8 cellular contexts compared by ENCODE assay signal in genomic region chr2:161159829-161160225, GRCh38. TPM values are rescaled to one million over a fixed set of nuclear protein-coding genes. Genes with fewer than 3 reads are reported as not detected.
A peak's percentile ranks its signal among the peaks of the same experiment; 100 is the strongest.
DNase-seq lines count a peak whose midpoint lies in the region; ATAC-seq, FAIRE-seq and TF ChIP-seq lines count a peak whose summit lies in the region.

No MANE protein-coding gene starts in this region.

- H3K4me1 ChIP-seq in naive thymus-derived CD4-positive, alpha-beta T cell (ENCODE audit: control insufficient read depth in 2 of 2, insufficient read depth in 2 of 2, low read length in 2 of 2) = peaks cover 19 to 34% of the 10 kb centered on the region in 2 donors
- H3K4me1 ChIP-seq in small intestine (ENCODE audit: control insufficient read depth in 2 of 2, insufficient read depth in 1 of 2, low read depth in 1 of 2, low read length in 1 of 2) = no peaks in the 10 kb centered on the region

- H3K27me3 Mint-ChIP-seq in naive thymus-derived CD4-positive, alpha-beta T cell = no peaks in the 10 kb centered on the region

- no peaks in the 10 kb centered on the region for H3K9me3 ChIP-seq in naive thymus-derived CD4-positive, alpha-beta T cell (ENCODE audit: control insufficient read depth in 2 of 3, low read length in 3 of 3)
- no peaks in the 10 kb centered on the region for H3K9me3 ChIP-seq in small intestine (ENCODE audit: control insufficient read depth, low read depth)

- no peaks in the 10 kb centered on the region for H3K9me3 Mint-ChIP-seq in naive thymus-derived CD4-positive, alpha-beta T cell

- H3K36me3 ChIP-seq in naive thymus-derived CD4-positive, alpha-beta T cell (ENCODE audit: control insufficient read depth in 2 of 3, insufficient read depth in 3 of 3, low read length in 3 of 3) = peaks cover 0 to 12% (median 0%) of the 10 kb centered on the region in 3 experiments
- no peaks in the 10 kb centered on the region for H3K36me3 ChIP-seq in small intestine (ENCODE audit: control insufficient read depth in 2 of 2, insufficient read depth in 2 of 2, low read length in 2 of 2)

- peak overlapping the region; percentile 95 to 99 (median 98) for H3K27ac Mint-ChIP-seq in naive thymus-derived CD4-positive, alpha-beta T cell

- no peaks in the 10 kb centered on the region for H3K27me3 ChIP-seq in naive thymus-derived CD4-positive, alpha-beta T cell (ENCODE audit: control insufficient read depth in 2 of 2, insufficient read depth in 2 of 2, low read length in 2 of 2)
- H3K27me3 ChIP-seq in small intestine (ENCODE audit: control insufficient read depth in 2 of 2, insufficient read depth in 2 of 2, low read length in 2 of 2) = no peaks in the 10 kb centered on the region

- DNase-seq in astrocyte of the spinal cord (ENCODE audit: low read depth, low spot score) (no peak), small intestine (no peak), cerebellar nuclear complex (lab: John Stamatoyannopoulos, UW) (no peak), C1 segment of cervical spinal cord (lab: John Stamatoyannopoulos, UW) (no peak), cerebellum (ENCODE audit: low spot score) (no peak)
- no peak for DNase-seq in naive thymus-derived CD4-positive, alpha-beta T cell

- in situ Hi-C loops in astrocyte of the spinal cord (cut with HindIII; ENCODE audit: low sequenced_read_pairs) = no loop called here

- H3K36me3 Mint-ChIP-seq in naive thymus-derived CD4-positive, alpha-beta T cell = peaks cover 0 to 52% (median 6%) of the 10 kb centered on the region in 5 donors

- 1 to 4% (median 2%) methylated on average over 7 of the region's 7 CpGs for WGBS in small intestine, 3 donors

- H3K4me3 Mint-ChIP-seq in naive thymus-derived CD4-positive, alpha-beta T cell = peak overlapping the region; percentile 95 to 100 (median 98)

- intact Hi-C loops in naive thymus-derived CD4-positive, alpha-beta T cell (cut with micrococcal nuclease) = loop anchor here (1.0 to 10.0 kb wide), 18 partner anchors 15 to 1874 kb away; partner anchors contain the start of genes PSMD14 (in 2 of the 2), GCA (in 1 of the 2), LY75 (in 1 of the 2) and MARCHF7 (in 1 of the 2)

- peaks cover 18 to 61% (median 54%) of the 10 kb centered on the region in 7 donors for H3K4me1 Mint-ChIP-seq in naive thymus-derived CD4-positive, alpha-beta T cell

- POLR2A ChIA-PET in naive thymus-derived CD4-positive, alpha-beta T cell (lab: Charles Lee) = interaction anchor here (1.0 to 2.7 kb wide), 4 partner anchors 10 to 84 kb away, joined by 3 to 12 read pairs (median 6); no protein-coding TSS in a partner anchor

- H3K27ac ChIP-seq in naive thymus-derived CD4-positive, alpha-beta T cell (ENCODE audit: low read depth, low read length) = peak overlapping the region; percentile 84
- peak overlapping the region in 1 of 2 donors; percentile 82 for H3K27ac ChIP-seq in small intestine (ENCODE audit: low read depth in 1 of 2, low read length in 1 of 2)

- CTCF ChIA-PET in naive thymus-derived CD4-positive, alpha-beta T cell (lab: Charles Lee) = no interaction called here

- TF ChIP-seq CTCF in astrocyte of the spinal cord (IDR thresholded peaks at IDR 0.05; ENCODE audit: low read depth, low read length) = no peak

- FAIRE-seq in small intestine (lab: Jason Lieb, UNC) = no peak

- H3K4me3 ChIP-seq in astrocyte of the spinal cord (ENCODE audit: low read depth, low read length) (peak overlapping the region; percentile 94), small intestine (ENCODE audit: low read depth in 1 of 2, low read length in 2 of 2) (peak overlapping the region in 1 of 2 donors; percentile 30)
- peak overlapping the region; percentile 75 for H3K4me3 ChIP-seq in naive thymus-derived CD4-positive, alpha-beta T cell (ENCODE audit: low read length)

- ATAC-seq in GM18517 (IDR thresholded peaks at IDR 0.05; ENCODE audit: unreplicated experiment) = peak; percentile 14
- ATAC-seq in HG03103 (IDR thresholded peaks at IDR 0.05; ENCODE audit: low read depth, unreplicated experiment) = peak; percentile 1
- ATAC-seq in naive thymus-derived CD4-positive, alpha-beta T cell = no peak

RNA-seq across cellular contexts. Expression of gene TANK, which starts 0.4 kb away (rescaled TPM):
- total RNA-seq in naive thymus-derived CD4-positive, alpha-beta T cell = 100 to 1,000 TPM in 2 of 5 experiments, 10 to 100 TPM in 3; 57.4 to 142 (median 62.4) TPM
- polyA plus RNA-seq in naive thymus-derived CD4-positive, alpha-beta T cell = 10 to 100 TPM; 45.5 to 50.3 TPM
- 10 to 100 TPM; 27.7 to 39.1 (median 35.1) TPM for polyA plus RNA-seq in small intestine
- 64.1 TPM for total RNA-seq in cerebellum
